ENCODE assay signal across 15 cellular contexts in the genomic region with DNA sequence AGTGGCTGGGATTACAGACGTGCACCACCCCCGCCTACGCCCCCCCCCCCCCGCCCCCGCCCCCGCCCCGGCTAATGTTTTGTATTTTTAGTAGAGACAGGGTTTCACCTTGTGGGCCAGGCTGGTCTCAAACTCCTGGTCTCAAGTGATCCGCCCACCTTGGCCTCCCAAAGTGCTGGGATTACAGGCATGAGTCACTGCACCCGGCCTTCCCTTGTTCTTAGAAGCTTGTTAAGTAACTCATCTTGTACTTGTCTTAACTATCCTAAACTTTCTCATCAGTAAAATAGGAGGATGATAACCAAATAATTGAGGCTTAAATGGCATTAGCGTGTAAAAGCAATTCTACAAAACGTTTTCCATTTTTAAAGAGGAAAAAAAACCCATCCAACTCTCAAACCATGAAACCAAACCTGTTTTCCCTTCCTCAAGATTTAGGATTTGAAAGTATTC. TPM values are rescaled to one million over a fixed set of nuclear protein-coding genes. Genes with fewer than 3 reads are reported as not detected.
DNase-seq lines count a peak whose midpoint lies in the region; ATAC-seq, FAIRE-seq and TF ChIP-seq lines count a peak whose summit lies in the region.
"Had no signal": no experiment of that assay in that cellular context is flagged by ENCODE, and none has a peak within 500 bp of the region (broad histone marks: within the 10 kb centered on the region; RNA-seq: fewer than 3 reads in every experiment).

No MANE protein-coding gene starts in this region.

- peaks cover 39% of the 10 kb centered on the region for H3K4me1 Mint-ChIP-seq in nephron progenitor cell

- H3K9me3 ChIP-seq in MM.1S (replicated peaks; ENCODE audit: insufficient read depth, low read length): no peaks in the 10 kb centered on the region

- H3K4me2 ChIP-seq in MM.1S (ENCODE audit: low read depth, low read length): peak overlapping the region; percentile 71; the same call in 1 of the 2 replicates

- H3K4me3 ChIP-seq in GM12865 (ENCODE audit: low read depth, low read length) (peak overlapping the region; percentile 13; the same call in 1 of the 2 replicates), MM.1S (ENCODE audit: low read length) (no peak overlapping the region), bronchial epithelial cell (ENCODE audit: low read depth, low read length) (no peak overlapping the region)
- H3K4me3 ChIP-seq: HAP-1 had no signal

- peaks cover 34% of the 10 kb centered on the region for H4K20me1 ChIP-seq in MM.1S (ENCODE audit: insufficient read depth, low read length)

- no peak for FAIRE-seq in bronchial epithelial cell (lab: Jason Lieb, UNC)
- FAIRE-seq: GM19239, TTC549 had no signal

- no peaks in the 10 kb centered on the region for H3K9me2 ChIP-seq in MM.1S (replicated peaks; ENCODE audit: insufficient read depth, low read length)

- peaks cover 82% of the 10 kb centered on the region for H3K79me2 ChIP-seq in MM.1S (ENCODE audit: low read length)

- H3K9me3 Mint-ChIP-seq in nephron progenitor cell: peaks cover 55% of the 10 kb centered on the region

- no peak for ATAC-seq in GM18511 (IDR thresholded peaks at IDR 0.05; ENCODE audit: unreplicated experiment)
- ATAC-seq in HG03175 (IDR thresholded peaks at IDR 0.05; ENCODE audit: unreplicated experiment): no peak
- ATAC-seq: sciatic nerve had no signal

- TF ChIP-seq CTCF in GM12865 (IDR thresholded peaks at IDR 0.05; ENCODE audit: insufficient read depth, low read depth, low read length, missing control alignments) (no peak), MM.1S (IDR thresholded peaks at IDR 0.05; ENCODE audit: low read length) (no peak), bronchial epithelial cell (IDR thresholded peaks at IDR 0.05; ENCODE audit: insufficient read depth, low read length, severe bottlenecking) (no peak), nephron progenitor cell (IDR thresholded peaks at IDR 0.05) (no peak)

- H3K4me1 ChIP-seq in MM.1S (ENCODE audit: low read length): peaks cover 49% of the 10 kb centered on the region

- no peak for DNase-seq in GM12865 (ENCODE audit: low read depth)
- DNase-seq in MM.1S: no peak
- DNase-seq in bronchial epithelial cell (ENCODE audit: low read depth): peak; percentile 50
- no peak for DNase-seq in nephron progenitor cell
- no peak for DNase-seq in NCI-H2107 (lab: John Stamatoyannopoulos, UW)
- DNase-seq: Caco-2, KG1, NCI-H446, substantia nigra had no signal

- H3K36me3 Mint-ChIP-seq in nephron progenitor cell (ENCODE audit: low read depth): peaks cover 64% of the 10 kb centered on the region

- H3K27ac ChIP-seq in MM.1S (ENCODE audit: low read length): no peak overlapping the region

- peak overlapping the region; percentile 47 for H3K4me3 Mint-ChIP-seq in nephron progenitor cell

- no peak overlapping the region for H2AFZ ChIP-seq in MM.1S (ENCODE audit: low read length)

- H3K36me3 ChIP-seq in MM.1S (replicated peaks; ENCODE audit: insufficient read depth, low read length) (no peaks in the 10 kb centered on the region), bronchial epithelial cell (ENCODE audit: control insufficient read depth, insufficient read depth, low read length) (no peaks in the 10 kb centered on the region)

- no peaks in the 10 kb centered on the region for H3K27me3 ChIP-seq in MM.1S (replicated peaks; ENCODE audit: insufficient read depth, low read length)
- H3K27me3 ChIP-seq in bronchial epithelial cell (ENCODE audit: control insufficient read depth, insufficient read depth, low read length): no peaks in the 10 kb centered on the region

- H3K27ac Mint-ChIP-seq in nephron progenitor cell: no peak overlapping the region

- H3K9ac ChIP-seq in MM.1S (ENCODE audit: low read length): no peak overlapping the region

- peaks cover 21% of the 10 kb centered on the region for H3F3A ChIP-seq in MM.1S (ENCODE audit: insufficient read depth, low read length)

- no peaks in the 10 kb centered on the region for H3K27me3 Mint-ChIP-seq in nephron progenitor cell (ENCODE audit: low read depth, poor library complexity)

RNA-seq across cellular contexts. Expression of a gene that starts 4.2 kb away (rescaled TPM):
- 46.1 and 50.7 TPM in 2 replicates for total RNA-seq in bronchial epithelial cell
